1 cellular context compared by ENCODE assay signal in genomic region chr17:79092567-79092966, GRCh38.
TF ChIP-seq lines count a peak whose summit lies in the region.

No MANE protein-coding gene starts in this region.

TF ChIP-seq in HepG2, 621 proteins besides CTCF, POLR2A, EP300 and RAD21 (continued from another document):
- TF ChIP-seq ZBTB4 (CRISPR knock-in tag; IDR thresholded peaks at IDR 0.05; ENCODE audit: borderline replicate concordance), result no peak
